In genomic region chr19:48871471-48872181, GRCh38 we compare ENCODE assay signal across 8 cellular contexts. TPM values are rescaled to one million over a fixed set of nuclear protein-coding genes. Genes with fewer than 3 reads are reported as not detected.
A peak's percentile ranks its signal among the peaks of the same experiment; 100 is the strongest.
DNase-seq lines count a peak whose midpoint lies in the region; ATAC-seq and TF ChIP-seq lines count a peak whose summit lies in the region.
"Not testable (repeated sequence)": the region's sequence is repeated elsewhere in the genome, so short reads cannot be mapped to it uniquely, and the experiment has no call there.
"Had no signal": no experiment of that assay in that cellular context is flagged by ENCODE, and none has a peak within 500 bp of the region (broad histone marks: within the 10 kb centered on the region; RNA-seq: fewer than 3 reads in every experiment).

No MANE protein-coding gene starts in this region.

- 69 to 70% methylated on average over 28 to 31 of the region's 31 CpGs for WGBS in body of pancreas, 2 donors
- 81 to 89% (median 85%) methylated on average over 24 to 31 of the region's 31 CpGs for WGBS in heart left ventricle, 4 donors

- not testable (repeated sequence) for ATAC-seq in GM23338; T-helper 17 cell; body of pancreas; heart left ventricle; thoracic aorta (ENCODE audit: insufficient number of reproducible peaks, low FRiP score, low read depth)

- TF ChIP-seq POLR2A in body of pancreas (IDR thresholded peaks at IDR 0.05); heart left ventricle (IDR thresholded peaks at IDR 0.05): not testable (repeated sequence)

- H3K4me1 ChIP-seq in GM23338 (ENCODE audit: insufficient read depth) (peaks cover 12% of the 10 kb centered on the region), body of pancreas (peaks cover 41% of the 10 kb centered on the region), heart left ventricle (peaks cover 10 to 59% (median 39%) of the 10 kb centered on the region in 12 donors), neural progenitor cell (peaks cover 23% of the 10 kb centered on the region), thoracic aorta (ENCODE audit: control insufficient read depth in 1 of 2, low read depth in 2 of 2) (peaks cover 14 to 36% of the 10 kb centered on the region in 2 donors)

- peak overlapping the region; percentile 100 for H3K27ac Mint-ChIP-seq in GM23338
- H3K27ac Mint-ChIP-seq in T-helper 17 cell = peak overlapping the region; percentile 99
- peak overlapping the region; percentile 100 for H3K27ac Mint-ChIP-seq in neural progenitor cell

- peaks cover 12% of the 10 kb centered on the region for H3K36me3 ChIP-seq in GM23338 (ENCODE audit: insufficient read depth)
- not testable (repeated sequence) for H3K36me3 ChIP-seq in body of pancreas (replicated peaks in 1 of 2; ENCODE audit: insufficient read depth in 1 of 2, low read depth in 2 of 2); neural progenitor cell
- H3K36me3 ChIP-seq in heart left ventricle = peaks cover 0 to 35% (median 32%) of the 10 kb centered on the region in 9 donors
- H3K36me3 ChIP-seq in thoracic aorta = peaks cover 28% of the 10 kb centered on the region

- H2AFZ ChIP-seq in GM23338; neural progenitor cell (replicated peaks): not testable (repeated sequence)

- not testable (repeated sequence) for H3K27ac ChIP-seq in GM23338 (ENCODE audit: low read depth); neural progenitor cell
- peak overlapping the region; percentile 34 to 96 (median 95) for H3K27ac ChIP-seq in body of pancreas
- H3K27ac ChIP-seq in heart left ventricle = peak overlapping the region in 10 of 12 donors; percentile 53 to 100 (median 100)
- peak overlapping the region; percentile 69 to 100 for H3K27ac ChIP-seq in thoracic aorta

- H3K4me3 ChIP-seq in GM23338, body of pancreas, neural progenitor cell: not testable (repeated sequence)
- H3K4me3 ChIP-seq in heart left ventricle = peak overlapping the region in 9 of 12 donors; percentile 10 to 92 (median 87)
- peak overlapping the region; percentile 95 for H3K4me3 ChIP-seq in thoracic aorta

- intact Hi-C loops in body of pancreas (cut with DNase I) = not testable (repeated sequence)
- intact Hi-C loops in heart left ventricle (cut with DNase I) = loop anchor here in 7 of 10 donors (2.0 to 10.0 kb wide), 5 partner anchors 29 to 283 kb away; partner anchors contain the start of genes FTL (in 7 of the 7), NUCB1 (in 3 of the 7), HRC (in 1 of the 7) and TRPM4 (in 1 of the 7)

- H3K4me3 Mint-ChIP-seq in GM23338 (peak overlapping the region; percentile 99), T-helper 17 cell (peak overlapping the region; percentile 95), neural progenitor cell (peak overlapping the region; percentile 100)

- H3K36me3 Mint-ChIP-seq in GM23338 (ENCODE audit: low read depth) = peaks cover 35% of the 10 kb centered on the region
- H3K36me3 Mint-ChIP-seq in T-helper 17 cell (ENCODE audit: low read depth) = peaks cover 31% of the 10 kb centered on the region
- peaks cover 23% of the 10 kb centered on the region for H3K36me3 Mint-ChIP-seq in neural progenitor cell

- not testable (repeated sequence) for DNase-seq in GM23338 (ENCODE audit: low spot score); T-helper 17 cell; heart left ventricle; neural progenitor cell (ENCODE audit: low spot score); thoracic aorta (ENCODE audit: low spot score)
- DNase-seq in body of pancreas = peak in 1 of 4 donors; percentile 25

- H3K9ac ChIP-seq in neural progenitor cell = not testable (repeated sequence)

- H3K79me2 ChIP-seq in GM23338 (replicated peaks; ENCODE audit: insufficient read depth) (peaks cover 21% of the 10 kb centered on the region), neural progenitor cell (ENCODE audit: low read depth) (peaks cover 28% of the 10 kb centered on the region)

- H3K9me2 ChIP-seq in GM23338 (ENCODE audit: insufficient read depth) = not testable (repeated sequence)

- H3K4me2 ChIP-seq in GM23338 = not testable (repeated sequence)
- peak overlapping the region; percentile 84 for H3K4me2 ChIP-seq in neural progenitor cell

- not testable (repeated sequence) for H3K9me3 ChIP-seq in T-helper 17 cell (ENCODE audit: control insufficient read depth, low read length, poor library complexity, severe bottlenecking); body of pancreas; heart left ventricle; neural progenitor cell (ENCODE audit: low read depth); thoracic aorta

- H3K27me3 ChIP-seq in GM23338 (ENCODE audit: insufficient read depth); body of pancreas; heart left ventricle; neural progenitor cell; thoracic aorta (replicated peaks; ENCODE audit: insufficient read depth): not testable (repeated sequence)

- H4K20me1 ChIP-seq in GM23338 (replicated peaks; ENCODE audit: insufficient read depth) (peaks cover 17% of the 10 kb centered on the region), neural progenitor cell (ENCODE audit: low read depth) (peaks cover 28% of the 10 kb centered on the region)

- peaks cover 11% of the 10 kb centered on the region for H3K27me3 Mint-ChIP-seq in GM23338 (ENCODE audit: insufficient read depth, low read depth, poor library complexity)
- H3K27me3 Mint-ChIP-seq in T-helper 17 cell = peaks cover 16% of the 10 kb centered on the region
- H3K27me3 Mint-ChIP-seq in neural progenitor cell (ENCODE audit: insufficient read depth, low read depth) = peaks cover 10% of the 10 kb centered on the region

- H3K9me3 Mint-ChIP-seq in GM23338, neural progenitor cell: not testable (repeated sequence)

- H3F3A ChIP-seq in GM23338 (replicated peaks; ENCODE audit: low read depth) (peaks cover 15% of the 10 kb centered on the region), neural progenitor cell (ENCODE audit: low read depth) (peaks cover 17% of the 10 kb centered on the region)

- H3K4me1 Mint-ChIP-seq in GM23338 (peaks cover 39% of the 10 kb centered on the region), T-helper 17 cell (peaks cover 46% of the 10 kb centered on the region), neural progenitor cell (peaks cover 63% of the 10 kb centered on the region)

- TF ChIP-seq CTCF in GM23338 (conservative IDR thresholded peaks at IDR 0.05; ENCODE audit: low read depth in 2 of 2); body of pancreas (IDR thresholded peaks at IDR 0.05); heart left ventricle (IDR thresholded peaks at IDR 0.05); neural progenitor cell (IDR thresholded peaks at IDR 0.05); thoracic aorta (IDR thresholded peaks at IDR 0.05): not testable (repeated sequence)

RNA-seq across cellular contexts. Expression of gene PPP1R15A, which starts 0.6 kb away (rescaled TPM):
- 14.5 and 15.8 TPM in 2 replicates for total RNA-seq in GM23338 (2014; rRNA removed; shearing (Covaris generic))
- 14.0 and 14.4 TPM in 2 replicates for polyA plus RNA-seq in GM23338 (2016; fragmentation: Nextera tagmentation; extraction: Ambion mirVana)
- total RNA-seq in T-helper 17 cell = 1,000 to 10,000 TPM in 1 of 2 donors, 100 to 1,000 TPM in 1; 954 to 1,165 TPM
- total RNA-seq in body of pancreas = 10 to 100 TPM; 17.9 to 49.4 TPM
- 10 to 100 TPM; 51.7 to 88.2 (median 62.6) TPM for total RNA-seq in heart left ventricle
- polyA plus RNA-seq in heart left ventricle = 100 to 1,000 TPM in 1 of 2 donors, 10 to 100 TPM in 1; 86.6 to 181 TPM
- 10.6 and 19.1 TPM in 2 replicates for total RNA-seq in neural progenitor cell (ENCODE audit: low replicate concordance)
- 100 to 1,000 TPM; 108 to 139 TPM for total RNA-seq in thoracic aorta

RNA-seq across cellular contexts. Expression of gene PLEKHA4, which starts 3.2 kb away (rescaled TPM):
- 12.3 and 15.1 TPM in 2 replicates for total RNA-seq in GM23338 (2014; rRNA removed; shearing (Covaris generic))
- polyA plus RNA-seq in GM23338 (2016; fragmentation: Nextera tagmentation; extraction: Ambion mirVana) (10.9 and 12.2 TPM in 2 replicates), heart left ventricle (10 to 100 TPM; 28.6 to 32.0 TPM)
- total RNA-seq in T-helper 17 cell (1 to 10 TPM in 1 of 2 donors, under 1 TPM in 1; 0.42 to 3.0 TPM), body of pancreas (10 to 100 TPM in 1 of 2 donors, 1 to 10 TPM in 1; 6.5 to 21.1 TPM), heart left ventricle (10 to 100 TPM in 8 of 9 donors, 1 to 10 TPM in 1; 7.5 to 66.9 (median 24.8) TPM), neural progenitor cell (ENCODE audit: low replicate concordance) (6.2 and 6.3 TPM in 2 replicates), thoracic aorta (10 to 100 TPM; 45.1 to 45.2 TPM)

RNA-seq across cellular contexts. Expression of gene TULP2, which starts 26.9 kb away (rescaled TPM):
- 0.12 and 0.42 TPM in 2 replicates for total RNA-seq in GM23338 (2014; rRNA removed; shearing (Covaris generic))
- polyA plus RNA-seq in GM23338 (2016; fragmentation: Nextera tagmentation; extraction: Ambion mirVana) = 1.1 and 1.9 TPM in 2 replicates
- total RNA-seq in T-helper 17 cell = not detected
- not detected for total RNA-seq in body of pancreas
- 1 to 10 TPM in 1 of 9 donors, under 1 TPM in 5, not detected in 3; 0.21 to 1.1 (median 0.32) TPM for total RNA-seq in heart left ventricle
- under 1 TPM in 1 of 2 donors, not detected in 1; 0.26 TPM for polyA plus RNA-seq in heart left ventricle
- total RNA-seq in neural progenitor cell (ENCODE audit: low replicate concordance) = 0.26 and 0.40 TPM in 2 replicates
- total RNA-seq in thoracic aorta = under 1 TPM; 0.27 to 0.78 TPM
- total RNA-seq: bronchial epithelial cell, H4 had no signal

RNA-seq across cellular contexts. Expression of gene NUCB1, which starts 28.5 kb away (rescaled TPM):
- total RNA-seq in GM23338 (2014; rRNA removed; shearing (Covaris generic)) = 142 and 163 TPM in 2 replicates
- 57.1 and 64.9 TPM in 2 replicates for polyA plus RNA-seq in GM23338 (2016; fragmentation: Nextera tagmentation; extraction: Ambion mirVana)
- total RNA-seq in T-helper 17 cell = 100 to 1,000 TPM; 118 to 135 TPM
- 100 to 1,000 TPM; 129 to 170 TPM for total RNA-seq in body of pancreas
- total RNA-seq in heart left ventricle = 100 to 1,000 TPM; 200 to 428 (median 286) TPM
- polyA plus RNA-seq in heart left ventricle = 100 to 1,000 TPM; 179 to 384 TPM
- total RNA-seq in neural progenitor cell (ENCODE audit: low replicate concordance) = 73.5 and 158 TPM in 2 replicates
- 100 to 1,000 TPM; 415 to 671 TPM for total RNA-seq in thoracic aorta

RNA-seq across cellular contexts. Expression of gene HSD17B14, which starts 35.3 kb away (rescaled TPM):
- 5.0 and 8.4 TPM in 2 replicates for total RNA-seq in GM23338 (2014; rRNA removed; shearing (Covaris generic))
- polyA plus RNA-seq in GM23338 (2016; fragmentation: Nextera tagmentation; extraction: Ambion mirVana) (11.6 and 11.7 TPM in 2 replicates), heart left ventricle (1 to 10 TPM; 1.6 to 2.7 TPM)
- total RNA-seq in T-helper 17 cell (under 1 TPM in 1 of 2 donors, not detected in 1; 0.44 TPM), body of pancreas (1 to 10 TPM; 2.1 to 3.3 TPM), heart left ventricle (1 to 10 TPM in 8 of 9 donors, not detected in 1; 1.2 to 5.4 (median 3.3) TPM), neural progenitor cell (ENCODE audit: low replicate concordance) (11.2 and 27.6 TPM in 2 replicates), thoracic aorta (10 to 100 TPM; 10.2 to 16.8 TPM)
- total RNA-seq: H4 had no signal

Comparison
In these comparisons a context has a peak if more than half of its experiments do, and no peak if none do; other contexts are left out.
1. RNA of gene PPP1R15A, which starts 0.6 kb away (total RNA-seq): 954 to 1,165 TPM in T-helper 17 cell; 108 to 139 TPM in thoracic aorta, 51.7 to 88.2 TPM in heart left ventricle, 17.9 to 49.4 TPM in body of pancreas, 14.5 to 15.8 TPM in GM23338 and 10.6 to 19.1 TPM in neural progenitor cell; every median in the first group is over 4 times any median in the second.
2. Peak in every context shown above with its lines, with median percentiles within 50 percentile points of each other: H3K27ac Mint-ChIP-seq and H3K4me3 Mint-ChIP-seq.